8 cellular contexts compared by ENCODE assay signal in the genomic region with DNA sequence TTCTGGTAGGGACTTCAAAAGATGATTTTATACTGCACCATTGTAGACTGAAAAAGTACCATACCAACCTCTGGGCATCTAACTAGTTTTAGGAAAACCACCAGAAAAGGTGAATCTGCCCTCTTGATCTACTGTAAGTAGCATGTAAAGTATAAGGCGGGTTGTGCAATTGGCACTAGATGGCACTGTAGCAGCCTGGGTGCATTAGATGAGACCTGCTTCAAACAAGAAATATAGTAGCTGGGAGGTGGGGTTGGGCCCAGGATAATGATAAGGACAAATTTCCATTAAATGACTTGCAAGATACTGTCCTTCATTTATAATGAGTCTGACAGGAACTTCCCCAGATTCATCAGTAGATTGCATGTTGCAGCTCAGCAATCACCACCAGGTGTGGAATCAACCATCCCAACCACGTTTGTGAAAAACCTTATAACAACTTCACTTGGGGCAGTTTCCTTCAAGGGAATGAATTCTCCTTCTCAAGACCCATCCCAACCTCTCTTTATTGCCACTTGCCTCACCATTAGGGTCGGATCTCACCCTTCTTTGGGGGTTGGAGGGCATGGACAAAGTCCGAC. TPM values are rescaled to one million over a fixed set of nuclear protein-coding genes. Genes with fewer than 3 reads are reported as not detected.
DNase-seq lines count a peak whose midpoint lies in the region; ATAC-seq and TF ChIP-seq lines count a peak whose summit lies in the region.

No MANE protein-coding gene starts in this region.

- peak; percentile 60 for TF ChIP-seq CTCF in AG04449 (IDR thresholded peaks at IDR 0.05; ENCODE audit: insufficient read depth, low read length, missing control alignments)
- TF ChIP-seq CTCF in GM12864 (IDR thresholded peaks at IDR 0.05; ENCODE audit: low read depth, low read length, missing control alignments): peak; percentile 49
- peak; percentile 93 for TF ChIP-seq CTCF in OCI-LY3 (IDR thresholded peaks at IDR 0.05; ENCODE audit: low read depth, low read length)
- TF ChIP-seq CTCF in colonic mucosa (IDR thresholded peaks at IDR 0.05): peak; percentile 24

- H3K4me1 ChIP-seq in OCI-LY3 (ENCODE audit: low read length) (peaks cover 56% of the 10 kb centered on the region), colonic mucosa (no peaks in the 10 kb centered on the region), aorta (ENCODE audit: control insufficient read depth in 1 of 2, insufficient read depth in 2 of 2, low read length in 2 of 2) (no peaks in the 10 kb centered on the region)

- no peaks in the 10 kb centered on the region for H4K20me1 ChIP-seq in OCI-LY3 (ENCODE audit: insufficient read depth, low read length)

- CTCF ChIA-PET in AG04449 (lab: Yijun Ruan, JAX): interaction anchor here (0.6 to 9.8 kb wide), 50 partner anchors 8 to 330 kb away, joined by 3 to 272 read pairs (median 5); partner anchors contain the start of genes DYRK3, IL19 and IL20

- H3K36me3 ChIP-seq in OCI-LY3 (replicated peaks; ENCODE audit: low read depth, low read length) (peaks cover 9% of the 10 kb centered on the region), colonic mucosa (no peaks in the 10 kb centered on the region), aorta (ENCODE audit: control insufficient read depth in 1 of 2, insufficient read depth in 2 of 2, low read length in 1 of 2) (no peaks in the 10 kb centered on the region)

- H3K9me3 ChIP-seq in OCI-LY3 (ENCODE audit: insufficient read depth, low read length) (peaks cover 6% of the 10 kb centered on the region; the same call in 1 of the 2 replicates), colonic mucosa (no peaks in the 10 kb centered on the region), aorta (ENCODE audit: control insufficient read depth, low read length) (peaks cover 4% of the 10 kb centered on the region)

- intact Hi-C loops in colonic mucosa (cut with DNase I) (loop anchor here (5.0 kb wide), 2 partner anchors 103 to 173 kb away; no protein-coding TSS in a partner anchor), aorta (cut with DNase I) (loop anchor here in 1 of 2 donors (5.0 kb wide), 1 partner anchor 177 kb away; no protein-coding TSS in a partner anchor)

- no peak overlapping the region for H3K9ac ChIP-seq in OCI-LY3 (ENCODE audit: low read length)
- H3K9ac ChIP-seq in colonic mucosa (ENCODE audit: low read depth in 2 of 2, low read length in 2 of 2): no peak overlapping the region

- H3K4me3 ChIP-seq in AG04449 (ENCODE audit: low read depth, low read length): no peak overlapping the region
- no peak overlapping the region for H3K4me3 ChIP-seq in GM12864 (ENCODE audit: low read depth, low read length)
- H3K4me3 ChIP-seq in OCI-LY3 (ENCODE audit: low read length): no peak overlapping the region
- H3K4me3 ChIP-seq in colonic mucosa: no peak overlapping the region
- no peak overlapping the region for H3K4me3 ChIP-seq in aorta (ENCODE audit: low read length in 2 of 2)

- ATAC-seq in HG02852 (IDR thresholded peaks at IDR 0.05; ENCODE audit: unreplicated experiment) (no peak), aorta (ENCODE audit: low FRiP score) (no peak), HG02571 (IDR thresholded peaks at IDR 0.05; ENCODE audit: unreplicated experiment) (no peak)

- no peak for DNase-seq in AG04449 (ENCODE audit: low read depth, low spot score)
- DNase-seq in GM12864 (ENCODE audit: low read depth): no peak
- DNase-seq in colonic mucosa: peak; percentile 34
- DNase-seq in renal cortical epithelial cell (ENCODE audit: low read depth): peak; percentile 53
- DNase-seq in aorta: no peak

- H2AFZ ChIP-seq in OCI-LY3 (ENCODE audit: low read depth, low read length): no peak overlapping the region

- H3K27me3 ChIP-seq in OCI-LY3 (ENCODE audit: low read depth, low read length) (peaks cover 14% of the 10 kb centered on the region), colonic mucosa (no peaks in the 10 kb centered on the region), aorta (ENCODE audit: control insufficient read depth in 1 of 2, insufficient read depth in 2 of 2, low read length in 1 of 2) (peaks cover 0 to 2% of the 10 kb centered on the region in 2 donors)

- H3K79me2 ChIP-seq in OCI-LY3 (ENCODE audit: low read length): no peaks in the 10 kb centered on the region

- H3K4me2 ChIP-seq in OCI-LY3 (ENCODE audit: low read length): no peak overlapping the region

- 76 to 79% methylated on average over 4 of the region's 4 CpGs for WGBS in aorta, 2 donors

- H3K27ac ChIP-seq in OCI-LY3 (ENCODE audit: low read length) (no peak overlapping the region), colonic mucosa (no peak overlapping the region), aorta (ENCODE audit: low read depth in 1 of 2, low read length in 2 of 2) (no peak overlapping the region)

- POLR2A ChIA-PET in AG04449 (lab: Yijun Ruan, JAX): no interaction called here

RNA-seq across cellular contexts. Expression of gene IL10, which starts 37.3 kb away (rescaled TPM):
- total RNA-seq in colonic mucosa (under 1 TPM; 0.17 to 0.29 TPM), renal cortical epithelial cell (not detected in 2 replicates), aorta (10 to 100 TPM in 1 of 2 donors, 1 to 10 TPM in 1; 2.7 to 12.6 TPM)
- polyA plus RNA-seq in aorta: 1 to 10 TPM; 3.0 to 4.3 TPM

RNA-seq across cellular contexts. Expression of gene IL19, which starts 39.0 kb away (rescaled TPM):
- total RNA-seq in colonic mucosa: under 1 TPM in 1 of 2 donors, not detected in 1; 0.40 TPM
- total RNA-seq in renal cortical epithelial cell: not detected in 2 replicates
- not detected for total RNA-seq in aorta
- polyA plus RNA-seq in aorta: not detected

RNA-seq across cellular contexts. Expression of gene IL20, which starts 55.8 kb away (rescaled TPM):
- total RNA-seq in colonic mucosa (not detected), renal cortical epithelial cell (not detected in 2 replicates), aorta (not detected)
- polyA plus RNA-seq in aorta: not detected

Comparison
In these comparisons a context has a peak if more than half of its experiments do, and no peak if none do; other contexts are left out.
1. DNase-seq: peak in colonic mucosa (single experiment) and renal cortical epithelial cell (single experiment); none in AG04449 (single experiment), GM12864 (single experiment) and aorta (0 of 2).
2. CTCF ChIP-seq: peak in every context shown above with its lines; median percentile 93 in OCI-LY3; 60 in AG04449; 49 in GM12864; 24 in colonic mucosa.